Comparison of ENCODE assay signal across 9 cellular contexts in genomic region chr3:41893977-41894376, GRCh38.
DNase-seq lines count a peak whose midpoint lies in the region; FAIRE-seq and TF ChIP-seq lines count a peak whose summit lies in the region.
"Had no signal": no experiment of that assay in that cellular context is flagged by ENCODE, and none has a peak within 500 bp of the region (broad histone marks: within the 10 kb centered on the region; RNA-seq: fewer than 3 reads in every experiment).

No MANE protein-coding gene starts in this region.

- CTCF ChIA-PET in HEK293T (lab: Yijun Ruan, JAX) = no interaction called here

- H3K27me3 ChIP-seq in HAP-1 (ENCODE audit: low read depth) (no peaks in the 10 kb centered on the region), spleen (replicated peaks in 1 of 7) (no peaks in the 10 kb centered on the region)

- 32 to 56% (median 52%) methylated on average over 1 of the region's 1 CpG for WGBS in spleen, 5 donors

- DNase-seq in COLO829 (ENCODE audit: low spot score) = peak; percentile 56
- DNase-seq in HAP-1 (ENCODE audit: low spot score in 2 of 2) = peak; percentile 40 to 44
- DNase-seq in SK-N-DZ (ENCODE audit: low spot score) = peak; percentile 31
- peak in 1 of 2 donors; percentile 22 for DNase-seq in frontal cortex (ENCODE audit: low spot score in 2 of 2)
- no peak for DNase-seq in spleen
- DNase-seq in activated effector memory CD4-positive, alpha-beta T cell treated with anti-CD3 and anti-CD28 coated beads, Interleukin-2, amount 50 U/mL, for 16 hours = no peak
- no peak for DNase-seq in NCI-H128 (lab: John Stamatoyannopoulos, UW; ENCODE audit: unreplicated experiment)
- no peak for DNase-seq in HEK293T (ENCODE audit: extremely low spot score)

- no peaks in the 10 kb centered on the region for H3K4me1 ChIP-seq in HAP-1
- H3K4me1 ChIP-seq in spleen = no peaks in the 10 kb centered on the region

- FAIRE-seq in frontal cortex (lab: Jason Lieb, UNC) = peak; percentile 56

- no peaks in the 10 kb centered on the region for H3K9me3 ChIP-seq in HAP-1
- H3K9me3 ChIP-seq in spleen = peaks cover 0 to 17% (median 15%) of the 10 kb centered on the region in 8 donors

- no peak overlapping the region for H3K27ac ChIP-seq in spleen

- intact Hi-C loops in spleen (cut with DNase I; ENCODE audit: low total_unique reads) = loop anchor here (2.0 to 10.0 kb wide), 3 partner anchors 205 to 551 kb away; no protein-coding TSS in a partner anchor

- no peak for TF ChIP-seq POLR2A in spleen (IDR thresholded peaks at IDR 0.05)

- in situ Hi-C loops in HAP-1 (cut with MboI; ENCODE audit: low sequenced_read_pairs) = loop anchor here (5.0 to 25.0 kb wide), 2 partner anchors 208 to 543 kb away; no protein-coding TSS in a partner anchor

- peak in 8 of 11 experiments; percentile 28 to 62 (median 46) for TF ChIP-seq CTCF in spleen (IDR thresholded peaks at IDR 0.05 in 8 of 11, conservative IDR thresholded peaks at IDR 0.05 in 3 of 11)

- POLR2A ChIA-PET in HEK293T (lab: Yijun Ruan, JAX) = no interaction called here

- H3K4me3 ChIP-seq in HAP-1 = no peak overlapping the region
- no peak overlapping the region for H3K4me3 ChIP-seq in spleen
- H3K4me3 ChIP-seq: mucosa of descending colon had no signal

- no peaks in the 10 kb centered on the region for H3K36me3 ChIP-seq in HAP-1 (replicated peaks)
- peaks cover 0 to 17% (median 5%) of the 10 kb centered on the region in 6 donors for H3K36me3 ChIP-seq in spleen

TF ChIP-seq in HEK293T, 16 proteins besides CTCF, POLR2A, EP300 and RAD21:
- TF ChIP-seq TARDBP (IDR thresholded peaks at IDR 0.05) = no peak
- no peak for TF ChIP-seq FOXM1 (IDR thresholded peaks at IDR 0.05; ENCODE audit: borderline replicate concordance)
- TF ChIP-seq FOXA1 (IDR thresholded peaks at IDR 0.05) = no peak
- no peak for TF ChIP-seq SUZ12 (IDR thresholded peaks at IDR 0.05)
- no peak for TF ChIP-seq BHLHE40 (IDR thresholded peaks at IDR 0.05; ENCODE audit: borderline replicate concordance)
- no peak for TF ChIP-seq SP1 (IDR thresholded peaks at IDR 0.05)
- no peak for TF ChIP-seq ELF4 (IDR thresholded peaks at IDR 0.05)
- TF ChIP-seq HDGF (IDR thresholded peaks at IDR 0.05; ENCODE audit: borderline replicate concordance) = no peak
- no peak for TF ChIP-seq L3MBTL2 (conservative IDR thresholded peaks at IDR 0.05)
- TF ChIP-seq ZNF384 (IDR thresholded peaks at IDR 0.05) = no peak
- no peak for TF ChIP-seq LEF1 (IDR thresholded peaks at IDR 0.05; ENCODE audit: borderline replicate concordance)
- TF ChIP-seq FOXK2 (IDR thresholded peaks at IDR 0.05) = no peak
- no peak for TF ChIP-seq ARNT (IDR thresholded peaks at IDR 0.05)
- TF ChIP-seq NFRKB (IDR thresholded peaks at IDR 0.05) = no peak
- TF ChIP-seq CTBP1 (IDR thresholded peaks at IDR 0.05; ENCODE audit: borderline replicate concordance) = no peak
- TF ChIP-seq PKNOX1 (IDR thresholded peaks at IDR 0.05) = no peak

Comparison
In these comparisons a context has a peak if more than half of its experiments do, and no peak if none do; other contexts are left out.
1. DNase-seq: peak in COLO829 (single experiment), HAP-1 (2 of 2) and SK-N-DZ (single experiment); none in spleen (single experiment), activated effector memory CD4-positive, alpha-beta T cell treated with anti-CD3 and anti-CD28 coated beads, Interleukin-2, amount 50 U/mL, for 16 hours (single experiment), NCI-H128 (single experiment) and HEK293T (single experiment).